11 cellular contexts compared by ENCODE assay signal in the genomic region with DNA sequence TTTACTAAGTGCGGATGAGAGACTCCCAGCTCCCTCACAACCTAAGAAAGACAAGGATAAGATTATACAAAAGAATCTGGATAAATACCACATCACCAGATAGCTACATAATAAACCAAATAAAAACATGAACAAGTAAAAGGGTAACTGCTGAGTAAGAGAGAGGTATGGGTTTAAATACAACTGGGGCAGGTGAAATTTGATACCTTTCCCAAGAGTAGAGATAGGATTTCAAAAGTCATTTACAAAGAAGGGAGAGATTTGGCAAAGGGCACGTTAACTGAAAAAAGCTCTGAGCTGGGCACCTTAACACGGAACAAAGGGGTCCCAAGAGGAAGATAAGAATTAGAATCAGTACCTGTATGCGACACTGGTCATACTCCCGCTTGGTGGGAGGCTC. TPM values are rescaled to one million over a fixed set of nuclear protein-coding genes. Genes with fewer than 3 reads are reported as not detected.
DNase-seq lines count a peak whose midpoint lies in the region; ATAC-seq and TF ChIP-seq lines count a peak whose summit lies in the region.
"Had no signal": no experiment of that assay in that cellular context is flagged by ENCODE, and none has a peak within 500 bp of the region (broad histone marks: within the 10 kb centered on the region; RNA-seq: fewer than 3 reads in every experiment).

No MANE protein-coding gene starts in this region.

- CTCF ChIA-PET in PC-9 (lab: Charles Lee), result interaction anchor here (0.5 to 0.6 kb wide), 2 partner anchors 198 to 301 kb away, joined by 3 to 5 read pairs; no protein-coding TSS in a partner anchor
- CTCF ChIA-PET in GM10248 (lab: Yijun Ruan, JAX), result interaction anchor here (1.2 to 2.4 kb wide), 5 partner anchors 10 to 24 kb away, joined by 3 to 8 read pairs (median 8); a partner anchor contains a TSS

- H3K4me1 ChIP-seq in cardiac muscle cell (ENCODE audit: low read depth) (peaks cover 25% of the 10 kb centered on the region), PC-9 (replicated peaks; ENCODE audit: insufficient read depth) (peaks cover 44% of the 10 kb centered on the region), subcutaneous abdominal adipose tissue (ENCODE audit: control insufficient read depth in 5 of 5, insufficient read depth in 5 of 5, low read length in 5 of 5) (peaks cover 10 to 49% (median 35%) of the 10 kb centered on the region in 5 donors)

- BruUV-seq in PC-9 (replicated peaks; lab: Mats Ljungman, UMichigan), result no TSS peak

- H3K36me3 Mint-ChIP-seq in endothelial cell (ENCODE audit: low read depth, unreplicated experiment), result peaks cover 26% of the 10 kb centered on the region

- ATAC-seq in Right ventricle myocardium superior (ENCODE audit: poor library complexity), result no peak
- no peak for ATAC-seq in esophagus mucosa

- no peak overlapping the region for H2AFZ ChIP-seq in PC-9

- no peaks in the 10 kb centered on the region for H3K9me3 Mint-ChIP-seq in endothelial cell (ENCODE audit: unreplicated experiment)

- H3K4me2 ChIP-seq in PC-9, result peak overlapping the region; percentile 81

- peak overlapping the region; percentile 80 for H3K27ac ChIP-seq in cardiac muscle cell
- peak overlapping the region; percentile 37; the same call in 1 of the 2 replicates for H3K27ac ChIP-seq in PC-9
- H3K27ac ChIP-seq in subcutaneous abdominal adipose tissue (ENCODE audit: low read depth, low read length), result peak overlapping the region; percentile 98

- peaks cover 22% of the 10 kb centered on the region for H3K36me3 ChIP-seq in cardiac muscle cell
- peaks cover 26% of the 10 kb centered on the region; the same call in 1 of the 2 replicates for H3K36me3 ChIP-seq in PC-9 (ENCODE audit: low read depth)
- peaks cover 12 to 38% (median 25%) of the 10 kb centered on the region in 5 donors for H3K36me3 ChIP-seq in subcutaneous abdominal adipose tissue (ENCODE audit: control insufficient read depth in 5 of 5, insufficient read depth in 5 of 5, low read length in 5 of 5)

- H3K79me2 ChIP-seq in PC-9 (ENCODE audit: low read depth), result peaks cover 53% of the 10 kb centered on the region

- peak overlapping the region in 3 of 5 donors; percentile 97 to 98 (median 98) for H3K9ac ChIP-seq in subcutaneous abdominal adipose tissue (ENCODE audit: low read length in 5 of 5)

- H3K4me3 ChIP-seq in cardiac muscle cell (peak overlapping the region; percentile 93), PC-9 (peak overlapping the region; percentile 76; the same call in 1 of the 2 replicates), subcutaneous abdominal adipose tissue (ENCODE audit: low read depth in 1 of 5, low read length in 5 of 5) (no peak overlapping the region)

- H3K4me1 Mint-ChIP-seq in endothelial cell (ENCODE audit: unreplicated experiment), result peaks cover 14% of the 10 kb centered on the region

- H3F3A ChIP-seq in PC-9 (ENCODE audit: insufficient read depth, low read depth), result peaks cover 72% of the 10 kb centered on the region

- peaks cover 7% of the 10 kb centered on the region for H3K27me3 Mint-ChIP-seq in endothelial cell (ENCODE audit: unreplicated experiment)

- TF ChIP-seq CTCF in cardiac muscle cell (IDR thresholded peaks at IDR 0.05; ENCODE audit: low read depth, low read length), result no peak
- no peak for TF ChIP-seq CTCF in PC-9 (conservative IDR thresholded peaks at IDR 0.05)
- no peak for TF ChIP-seq CTCF in endothelial cell (IDR thresholded peaks at IDR 0.05; ENCODE audit: unreplicated experiment)
- no peak for TF ChIP-seq CTCF in GM10248 (IDR thresholded peaks at IDR 0.05; ENCODE audit: control extremely low read depth, extremely low read depth, low read depth, missing control alignments)

- no peaks in the 10 kb centered on the region for H3K9me3 ChIP-seq in cardiac muscle cell (ENCODE audit: low read depth)
- H3K9me3 ChIP-seq in PC-9 (ENCODE audit: insufficient read depth, low read depth), result no peaks in the 10 kb centered on the region
- no peaks in the 10 kb centered on the region for H3K9me3 ChIP-seq in subcutaneous abdominal adipose tissue (ENCODE audit: control insufficient read depth in 5 of 5, low read length in 5 of 5)

- intact Hi-C loops in Right ventricle myocardium superior (cut with DNase I) (no loop called here), PC-9 (cut with micrococcal nuclease; ENCODE audit: unreplicated experiment) (loop anchor here (5.0 to 10.0 kb wide), 2 partner anchors 88 to 110 kb away; a partner anchor contains a TSS)

- no peaks in the 10 kb centered on the region for H3K9me2 ChIP-seq in PC-9 (ENCODE audit: insufficient read depth)

- 0 out of 2 replicates have a peak, but pooled peaks cover 5% of the 10 kb centered on the region for H4K20me1 ChIP-seq in PC-9 (ENCODE audit: insufficient read depth)

- POLR2A ChIA-PET in PC-9 (lab: Charles Lee; ENCODE audit: unreplicated experiment) (interaction anchor here (0.6 to 0.7 kb wide), 3 partner anchors 21 to 885 kb away, joined by 6 to 9 read pairs (median 6); a partner anchor contains a TSS), GM10248 (lab: Yijun Ruan, JAX) (interaction anchor here (0.7 to 9.8 kb wide), 2 partner anchors 11 to 207 kb away, joined by 7 to 95 read pairs; a partner anchor contains a TSS)

- DNase-seq in cardiac muscle cell (ENCODE audit: low read depth in 1 of 2, low spot score in 1 of 2) (no peak), Right ventricle myocardium superior (no peak), PC-9 (no peak), endothelial cell (ENCODE audit: low spot score) (no peak), GM10248 (ENCODE audit: extremely low spot score) (no peak)
- no peak for DNase-seq in activated effector memory CD4-positive, alpha-beta T cell treated with Interleukin-2 at 50 U/mL for 16 hours
- DNase-seq: COR-L47; NCI-H1436; stimulated activated CD4-positive, alpha-beta T cell treated with anti-CD3 and anti-CD28 coated beads, Interleukin-12 subunit alpha, Interleukin-12 subunit beta, amount 100 ng/mL, for 4 hours had no signal

- H3K27ac Mint-ChIP-seq in endothelial cell (ENCODE audit: unreplicated experiment), result peak overlapping the region; percentile 33

- H3K4me3 Mint-ChIP-seq in endothelial cell (ENCODE audit: unreplicated experiment), result peak overlapping the region; percentile 29

- H3K27me3 ChIP-seq in cardiac muscle cell (no peaks in the 10 kb centered on the region), PC-9 (ENCODE audit: insufficient read depth, low read depth) (no peaks in the 10 kb centered on the region), subcutaneous abdominal adipose tissue (ENCODE audit: control insufficient read depth in 5 of 5, insufficient read depth in 4 of 5, low read length in 5 of 5) (no peaks in the 10 kb centered on the region)

RNA-seq across cellular contexts. Expression of a gene that starts 1.7 kb away (rescaled TPM):
- total RNA-seq in cardiac muscle cell (235 and 302 TPM in 2 replicates), Right ventricle myocardium superior (82.2 TPM), PC-9 (2021) (143 and 150 TPM in 2 replicates), endothelial cell (ENCODE audit: unreplicated experiment) (137 TPM), esophagus mucosa (65.6 TPM)
- polyA plus RNA-seq in cardiac muscle cell, result 109 and 111 TPM in 2 replicates

RNA-seq across cellular contexts. Expression of a gene that starts 5.1 kb away (rescaled TPM):
- 11.1 and 11.6 TPM in 2 replicates for total RNA-seq in cardiac muscle cell
- 10.1 and 11.7 TPM in 2 replicates for polyA plus RNA-seq in cardiac muscle cell
- 3.2 TPM for total RNA-seq in Right ventricle myocardium superior
- total RNA-seq in PC-9 (2021), result 13.2 and 16.1 TPM in 2 replicates
- 11.2 TPM for total RNA-seq in endothelial cell (ENCODE audit: unreplicated experiment)
- total RNA-seq in esophagus mucosa, result 4.7 TPM

RNA-seq across cellular contexts. Expression of a gene that starts 5.7 kb away (rescaled TPM):
- total RNA-seq in cardiac muscle cell (13.0 and 18.8 TPM in 2 replicates), Right ventricle myocardium superior (7.8 TPM), PC-9 (2021) (16.1 and 25.4 TPM in 2 replicates), endothelial cell (ENCODE audit: unreplicated experiment) (4.7 TPM), esophagus mucosa (8.8 TPM)
- polyA plus RNA-seq in cardiac muscle cell, result 32.3 and 33.5 TPM in 2 replicates

RNA-seq across cellular contexts. Expression of a gene that starts 12.0 kb away (rescaled TPM):
- total RNA-seq in cardiac muscle cell, result 3.8 and 11.0 TPM in 2 replicates
- 14.1 and 25.1 TPM in 2 replicates for polyA plus RNA-seq in cardiac muscle cell
- 3.7 TPM for total RNA-seq in Right ventricle myocardium superior
- 19.2 and 51.9 TPM in 2 replicates for total RNA-seq in PC-9 (2021)
- 8.7 TPM for total RNA-seq in endothelial cell (ENCODE audit: unreplicated experiment)
- 20.2 TPM for total RNA-seq in esophagus mucosa

RNA-seq across cellular contexts. Expression of a gene that starts 12.2 kb away (rescaled TPM):
- total RNA-seq in cardiac muscle cell (136 and 141 TPM in 2 replicates), Right ventricle myocardium superior (30.4 TPM), PC-9 (2021) (86.7 and 94.9 TPM in 2 replicates), endothelial cell (ENCODE audit: unreplicated experiment) (60.1 TPM), esophagus mucosa (48.7 TPM)
- 115 and 136 TPM in 2 replicates for polyA plus RNA-seq in cardiac muscle cell

Comparison
In these comparisons a context has a peak if more than half of its experiments do, and no peak if none do; other contexts are left out.
1. H3K27ac ChIP-seq: peak in every context shown above with its lines; median percentile 98 in subcutaneous abdominal adipose tissue; 80 in cardiac muscle cell; 37 in PC-9.
2. H3K4me3 ChIP-seq: peak in cardiac muscle cell (single experiment) and PC-9 (single experiment); none in subcutaneous abdominal adipose tissue (0 of 5).